8 cellular contexts compared by ENCODE assay signal in genomic region chr16:67150833-67151396, GRCh38. TPM values are rescaled to one million over a fixed set of nuclear protein-coding genes. Genes with fewer than 3 reads are reported as not detected.
A peak's percentile ranks its signal among the peaks of the same experiment; 100 is the strongest.
DNase-seq lines count a peak whose midpoint lies in the region; ATAC-seq and TF ChIP-seq lines count a peak whose summit lies in the region.

B3GNT9 (minus strand) TSS chr16:67150998; CDS start chr16:67150485, 513 bp downstream.

- H3K4me1 Mint-ChIP-seq in stimulated activated naive B cell treated with anti-CD40 and anti-IgM and Interleukin-4, amounts not matched to agents 10 μg/mL and 1 μg/mL and 100 μg/mL, for 72 hours = peaks cover 19 to 29% of the 10 kb centered on the region in 2 donors

- H3K4me3 ChIP-seq in SJCRH30 = peak within 1 kb of the TSS; percentile 67

- H3K9me3 Mint-ChIP-seq in stimulated activated naive B cell treated with anti-CD40 and anti-IgM and Interleukin-4, amounts not matched to agents 10 μg/mL and 1 μg/mL and 100 μg/mL, for 72 hours = no peaks in the 10 kb centered on the region

- peaks cover 15% of the 10 kb centered on the region; the same call in 1 of the 2 replicates for H3K36me3 ChIP-seq in SJCRH30

- DNase-seq in A172 (ENCODE audit: low spot score) = peak; percentile 74
- peak; percentile 86 for DNase-seq in GM10266 (ENCODE audit: extremely low spot score)
- peak; percentile 89 to 91 for DNase-seq in SJCRH30
- DNase-seq in stimulated activated naive B cell treated with anti-CD40 and anti-IgM and Interleukin-4, amounts not matched to agents 10 μg/mL and 1 μg/mL and 100 μg/mL, for 72 hours = no peak
- DNase-seq in NOMO-1 treated with DMSO at 0.1 percent for 48 hours (lab: John Stamatoyannopoulos, UW; ENCODE audit: unreplicated experiment) = no peak

- H3K27ac ChIP-seq in SJCRH30 (peak within 1 kb of the TSS; percentile 71), cingulate gyrus (ENCODE audit: low read depth, low read length) (peak within 1 kb of the TSS; percentile 72), layer of hippocampus (ENCODE audit: low read depth, low read length) (peak within 1 kb of the TSS; percentile 80)

- peaks cover 4% of the 10 kb centered on the region; the same call in 1 of the 2 replicates for H3K27me3 ChIP-seq in SJCRH30
- H3K27me3 ChIP-seq in layer of hippocampus (ENCODE audit: control insufficient read depth, insufficient read depth, low read length) = no peaks in the 10 kb centered on the region

- ATAC-seq in HG02870 (IDR thresholded peaks at IDR 0.05; ENCODE audit: unreplicated experiment) = peak; percentile 61
- peak; percentile 41 to 44 for ATAC-seq in stimulated activated naive B cell treated with anti-CD40 and anti-IgM and Interleukin-4, amounts not matched to agents 10 μg/mL and 1 μg/mL and 100 μg/mL, for 72 hours (replicated peaks)

- peaks cover 37 to 51% of the 10 kb centered on the region in 2 donors for H3K36me3 Mint-ChIP-seq in stimulated activated naive B cell treated with anti-CD40 and anti-IgM and Interleukin-4, amounts not matched to agents 10 μg/mL and 1 μg/mL and 100 μg/mL, for 72 hours

- peak within 1 kb of the TSS; percentile 62 for H3K27ac Mint-ChIP-seq in stimulated activated naive B cell treated with anti-CD40 and anti-IgM and Interleukin-4, amounts not matched to agents 10 μg/mL and 1 μg/mL and 100 μg/mL, for 72 hours

- peaks cover 33 to 41% of the 10 kb centered on the region in 2 donors for H3K27me3 Mint-ChIP-seq in stimulated activated naive B cell treated with anti-CD40 and anti-IgM and Interleukin-4, amounts not matched to agents 10 μg/mL and 1 μg/mL and 100 μg/mL, for 72 hours

- peaks cover 6% of the 10 kb centered on the region; the same call in 1 of the 2 replicates for H3K4me1 ChIP-seq in SJCRH30

- peak within 1 kb of the TSS; percentile 77 to 78 for H3K4me3 Mint-ChIP-seq in stimulated activated naive B cell treated with anti-CD40 and anti-IgM and Interleukin-4, amounts not matched to agents 10 μg/mL and 1 μg/mL and 100 μg/mL, for 72 hours

- no peak for TF ChIP-seq CTCF in GM10266 (IDR thresholded peaks at IDR 0.05; ENCODE audit: control insufficient read depth, insufficient read depth, low read depth, missing control alignments)

- H3K9me3 ChIP-seq in SJCRH30 (replicated peaks) = no peaks in the 10 kb centered on the region

RNA-seq across cellular contexts. Expression of gene B3GNT9, which starts in this region (rescaled TPM):
- total RNA-seq in A172 (2014; rRNA removed; shearing (Covaris generic)) = 63.0 and 65.1 TPM in 2 replicates
- 13.1 and 14.6 TPM in 2 replicates for total RNA-seq in SJCRH30 (2014; rRNA removed; shearing (Covaris generic))

Comparison
In these comparisons a context has a peak if more than half of its experiments do, and no peak if none do; other contexts are left out.
1. DNase-seq: peak in A172 (single experiment), GM10266 (single experiment) and SJCRH30 (2 of 2); none in stimulated activated naive B cell treated with anti-CD40 and anti-IgM and Interleukin-4, amounts not matched to agents 10 μg/mL and 1 μg/mL and 100 μg/mL, for 72 hours (single experiment) and NOMO-1 treated with DMSO at 0.1 percent for 48 hours (single experiment).
2. Peak in every context shown above with its lines, with median percentiles within 50 percentile points of each other: H3K27ac ChIP-seq.